Comparison of ENCODE assay signal across 20 cellular contexts in genomic region chr18:80010551-80010906, GRCh38. TPM values are rescaled to one million over a fixed set of nuclear protein-coding genes. Genes with fewer than 3 reads are reported as not detected.
DNase-seq lines count a peak whose midpoint lies in the region; ATAC-seq and TF ChIP-seq lines count a peak whose summit lies in the region.
"Had no signal": no experiment of that assay in that cellular context is flagged by ENCODE, and none has a peak within 500 bp of the region (broad histone marks: within the 10 kb centered on the region; RNA-seq: fewer than 3 reads in every experiment).

No MANE protein-coding gene starts in this region.

- CTCF ChIA-PET in CD4-positive, alpha-beta T cell (lab: Charles Lee) = no interaction called here
- CTCF ChIA-PET in T-cell (lab: Charles Lee) = no interaction called here

- TF ChIP-seq CTCF in RWPE2 (IDR thresholded peaks at IDR 0.05; ENCODE audit: poor library complexity, severe bottlenecking) = no peak
- TF ChIP-seq CTCF in CD4-positive, alpha-beta T cell (IDR thresholded peaks at IDR 0.05) = no peak

- no peaks in the 10 kb centered on the region for H3K9me3 ChIP-seq in RWPE2 (ENCODE audit: severe bottlenecking)
- no peaks in the 10 kb centered on the region for H3K9me3 ChIP-seq in CD4-positive, alpha-beta T cell (ENCODE audit: control insufficient read depth, low read length)
- H3K9me3 ChIP-seq: Caco-2, pancreas had no signal

- H3K27me3 Mint-ChIP-seq in CD4-positive, alpha-beta T cell = no peaks in the 10 kb centered on the region
- no peaks in the 10 kb centered on the region for H3K27me3 Mint-ChIP-seq in T-cell
- H3K27me3 Mint-ChIP-seq: brain had no signal

- H3K4me1 ChIP-seq in RWPE2 (ENCODE audit: insufficient read depth, poor library complexity, severe bottlenecking) = peaks cover 7% of the 10 kb centered on the region
- H3K4me1 ChIP-seq in rectal smooth muscle tissue (ENCODE audit: control insufficient read depth, insufficient read depth, low read length) = peaks cover 6% of the 10 kb centered on the region
- H3K4me1 ChIP-seq: Caco-2, pancreas had no signal

- no peaks in the 10 kb centered on the region for H3K4me1 Mint-ChIP-seq in CD4-positive, alpha-beta T cell (ENCODE audit: low read depth)
- no peaks in the 10 kb centered on the region for H3K4me1 Mint-ChIP-seq in T-cell
- H3K4me1 Mint-ChIP-seq: brain had no signal

- H3K9ac ChIP-seq in rectal smooth muscle tissue (ENCODE audit: low read length) = no peak overlapping the region

- H3K4me3 ChIP-seq in RWPE2 (ENCODE audit: severe bottlenecking) = no peak overlapping the region
- no peak overlapping the region for H3K4me3 ChIP-seq in rectal smooth muscle tissue (ENCODE audit: low read length)
- H3K4me3 ChIP-seq: MG63, mucosa of descending colon, pancreas had no signal

- no peak overlapping the region for H3K4me3 Mint-ChIP-seq in CD4-positive, alpha-beta T cell
- no peak overlapping the region for H3K4me3 Mint-ChIP-seq in T-cell
- H3K4me3 Mint-ChIP-seq: brain had no signal

- peaks cover 10% of the 10 kb centered on the region for H3K9me3 Mint-ChIP-seq in CD4-positive, alpha-beta T cell
- H3K9me3 Mint-ChIP-seq in T-cell = peaks cover 3 to 35% (median 12%) of the 10 kb centered on the region in 3 donors

- DNase-seq in AG08396 (ENCODE audit: low spot score) (peak; percentile 51), RWPE2 (ENCODE audit: low spot score) (no peak), fibroblast of the conjunctiva (ENCODE audit: low read depth) (peak; percentile 36), cortex of kidney (lab: John Stamatoyannopoulos, UW) (no peak), T-cell (no peak)
- DNase-seq in CD4-positive, alpha-beta T cell = no peak
- DNase-seq: activated CD8-positive, alpha-beta memory T cell treated with anti-CD3 and anti-CD28 coated beads, Interleukin-2, amount 50 U/mL, for 4 hours; Caco-2; GF-D8; H7; NCI-H1694 treated with DMSO at 0.1 percent for 48 hours; SHP77 treated with DMSO at 0.1 percent for 48 hours; stimulated activated CD4-positive, alpha-beta T cell treated with anti-CD3 and anti-CD28 coated beads, Interleukin-12 subunit alpha, Interleukin-12 subunit beta, amount 100 ng/mL, for 4 hours; stimulated activated naive CD8-positive, alpha-beta T cell treated with anti-CD3 and anti-CD28 coated beads, Interleukin-15, Interleukin-2, amounts not matched to agents 100 U/mL and 50 U/mL, for 24 hours had no signal

- peaks cover 48% of the 10 kb centered on the region for H3K36me3 Mint-ChIP-seq in CD4-positive, alpha-beta T cell (ENCODE audit: low read depth)
- peaks cover 20% of the 10 kb centered on the region for H3K36me3 Mint-ChIP-seq in T-cell

- no peak for ATAC-seq in RWPE2 (ENCODE audit: low read depth)
- no peak for ATAC-seq in CD4-positive, alpha-beta T cell (ENCODE audit: poor library complexity)
- ATAC-seq in GM21390 (IDR thresholded peaks at IDR 0.05; ENCODE audit: unreplicated experiment) = no peak
- ATAC-seq in T-cell (replicated peaks in 1 of 4) = no peak
- ATAC-seq: stimulated activated naive CD8-positive, alpha-beta T cell treated with anti-CD3 and anti-CD28 coated beads, Interleukin-15, Interleukin-2, amounts not matched to agents 100 U/mL and 50 U/mL, for 24 hours had no signal

- H3K27ac ChIP-seq in RWPE2 (ENCODE audit: poor library complexity, severe bottlenecking) = peak overlapping the region; percentile 29
- peak overlapping the region; percentile 84 for H3K27ac ChIP-seq in rectal smooth muscle tissue (ENCODE audit: low read depth, low read length)
- no peak overlapping the region for H3K27ac ChIP-seq in CD4-positive, alpha-beta T cell (ENCODE audit: low read depth, low read length)
- H3K27ac ChIP-seq: pancreas had no signal

- POLR2A ChIA-PET in CD4-positive, alpha-beta T cell (lab: Charles Lee) = no interaction called here
- POLR2A ChIA-PET in T-cell (lab: Charles Lee) = no interaction called here

- intact Hi-C loops in CD4-positive, alpha-beta T cell (cut with DNase I, micrococcal nuclease) = no loop called here

- H3K36me3 ChIP-seq in RWPE2 (ENCODE audit: low read depth) = no peaks in the 10 kb centered on the region
- H3K36me3 ChIP-seq in rectal smooth muscle tissue (ENCODE audit: control insufficient read depth, insufficient read depth, low read length) = no peaks in the 10 kb centered on the region
- H3K36me3 ChIP-seq: MG63, pancreas had no signal

- H3K27me3 ChIP-seq in RWPE2 (ENCODE audit: insufficient read depth, poor library complexity, severe bottlenecking) (no peaks in the 10 kb centered on the region), rectal smooth muscle tissue (ENCODE audit: control insufficient read depth, insufficient read depth, low read length) (no peaks in the 10 kb centered on the region)
- no peaks in the 10 kb centered on the region for H3K27me3 ChIP-seq in CD4-positive, alpha-beta T cell (ENCODE audit: control insufficient read depth, insufficient read depth, low read length)
- H3K27me3 ChIP-seq: MG63, pancreas had no signal

- H3K27ac Mint-ChIP-seq in CD4-positive, alpha-beta T cell = no peak overlapping the region
- no peak overlapping the region for H3K27ac Mint-ChIP-seq in T-cell

RNA-seq across cellular contexts. Expression of gene TXNL4A, which starts 22.2 kb away (rescaled TPM):
- 10 to 100 TPM; 55.0 to 55.7 TPM for total RNA-seq in CD4-positive, alpha-beta T cell
- total RNA-seq in T-cell = 10 to 100 TPM; 61.2 to 77.8 (median 72.7) TPM

RNA-seq across cellular contexts. Expression of gene RBFA, which starts 23.7 kb away (rescaled TPM):
- total RNA-seq in CD4-positive, alpha-beta T cell = 10 to 100 TPM; 11.2 to 12.3 TPM
- total RNA-seq in T-cell = 10 to 100 TPM; 17.9 to 27.4 (median 20.9) TPM

RNA-seq across cellular contexts. Expression of gene HSBP1L1, which starts 46.1 kb away (rescaled TPM):
- 10 to 100 TPM; 42.6 to 42.7 TPM for total RNA-seq in CD4-positive, alpha-beta T cell
- 10 to 100 TPM; 17.3 to 26.6 (median 20.6) TPM for total RNA-seq in T-cell

RNA-seq across cellular contexts. Expression of gene SLC66A2, which starts 59.1 kb away (rescaled TPM):
- 10 to 100 TPM; 44.5 to 44.8 TPM for total RNA-seq in CD4-positive, alpha-beta T cell
- total RNA-seq in T-cell = 10 to 100 TPM; 28.4 to 66.5 (median 37.6) TPM

Comparison
In these comparisons a context has a peak if more than half of its experiments do, and no peak if none do; other contexts are left out.
1. DNase-seq: peak in AG08396 (single experiment) and fibroblast of the conjunctiva (single experiment); none in RWPE2 (single experiment), CD4-positive, alpha-beta T cell (0 of 10), cortex of kidney (single experiment) and T-cell (0 of 34).